In genomic region chr7:139231513-139232376, GRCh38 we compare ENCODE assay signal across 8 cellular contexts. TPM values are rescaled to one million over a fixed set of nuclear protein-coding genes. Genes with fewer than 3 reads are reported as not detected.
DNase-seq lines count a peak whose midpoint lies in the region; ATAC-seq and TF ChIP-seq lines count a peak whose summit lies in the region.

No MANE protein-coding gene starts in this region.

- peak overlapping the region; percentile 100 for H3K4me3 Mint-ChIP-seq in CD14-positive monocyte

- ATAC-seq in GM19043 (IDR thresholded peaks at IDR 0.05; ENCODE audit: low read depth, unreplicated experiment): peak; percentile 18
- peak; percentile 34 for ATAC-seq in HG03175 (IDR thresholded peaks at IDR 0.05; ENCODE audit: unreplicated experiment)
- ATAC-seq in gastrocnemius medialis: peak; percentile 45 to 55

- peaks cover 2 to 3% of the 10 kb centered on the region in 2 donors for H3K36me3 Mint-ChIP-seq in CD14-positive monocyte

- in situ Hi-C loops in SK-MEL-5 (cut with HindIII; ENCODE audit: low pct_unique_long_range_greater_than_20kb, low sequenced_read_pairs) (no loop called here), gastrocnemius medialis (cut with MboI; ENCODE audit: low sequenced_read_pairs in 4 of 4) (loop anchor here in 1 of 4 donors (25.0 kb wide), 1 partner anchor 506 kb away; no protein-coding TSS in a partner anchor)

- WGBS in iPS DF 6.9 (ENCODE audit: insufficient coverage, insufficient read length): no CpG with 5 or more reads among the region's 101 CpGs

- H3K4me3 ChIP-seq in ascending aorta (peak overlapping the region; percentile 88 to 96), iPS DF 6.9 (ENCODE audit: low read length) (peak overlapping the region; percentile 75), gastrocnemius medialis (peak overlapping the region; percentile 83 to 99 (median 92))

- H3K9me3 Mint-ChIP-seq in CD14-positive monocyte: no peaks in the 10 kb centered on the region

- peak overlapping the region in 6 of 7 donors; percentile 54 to 98 (median 96) for H3K27ac Mint-ChIP-seq in CD14-positive monocyte

- H3K4me1 ChIP-seq in ascending aorta: peaks cover 3 to 13% of the 10 kb centered on the region in 2 donors
- no peaks in the 10 kb centered on the region for H3K4me1 ChIP-seq in iPS DF 6.9 (ENCODE audit: control insufficient read depth, insufficient read depth, low read length)
- peaks cover 39 to 48% of the 10 kb centered on the region in 2 donors for H3K4me1 ChIP-seq in gastrocnemius medialis

- TF ChIP-seq CTCF in CD14-positive monocyte (IDR thresholded peaks at IDR 0.05) (no peak), ascending aorta (IDR thresholded peaks at IDR 0.05) (no peak), gastrocnemius medialis (IDR thresholded peaks at IDR 0.05 in 4 of 5, conservative IDR thresholded peaks at IDR 0.05 in 1 of 5) (no peak)

- H3K36me3 ChIP-seq in ascending aorta: peaks cover 0 to under 1% of the 10 kb centered on the region in 2 donors
- H3K36me3 ChIP-seq in iPS DF 6.9 (ENCODE audit: control insufficient read depth, insufficient read depth, low read length): no peaks in the 10 kb centered on the region
- no peaks in the 10 kb centered on the region for H3K36me3 ChIP-seq in gastrocnemius medialis

- intact Hi-C loops in CD14-positive monocyte (cut with micrococcal nuclease): loop anchor here (5.0 to 10.0 kb wide), 3 partner anchors 97 to 111 kb away; partner anchors contain the start of gene FMC1 (in 1 of the 2)
- intact Hi-C loops in ascending aorta (cut with DNase I): loop anchor here (1.0 to 2.0 kb wide), 4 partner anchors 99 to 771 kb away; partner anchors contain the start of genes FMC1 and TRIM24
- intact Hi-C loops in gastrocnemius medialis (cut with DNase I; ENCODE audit: low total_unique reads): loop anchor here (1.0 to 5.0 kb wide), 3 partner anchors 99 to 126 kb away; partner anchors contain the start of genes FMC1 and LUC7L2

- TF ChIP-seq POLR2A in gastrocnemius medialis (IDR thresholded peaks at IDR 0.05): no peak

- DNase-seq in CD14-positive monocyte (ENCODE audit: low spot score) (no peak), SK-MEL-5 (ENCODE audit: low read depth, low spot score) (peak; percentile 27), ascending aorta (ENCODE audit: low spot score in 2 of 2) (no peak), iPS DF 6.9 (ENCODE audit: low read depth, low spot score) (peak; percentile 1), gastrocnemius medialis (peak in 1 of 2 donors; percentile 7), NCI-H1930 (lab: John Stamatoyannopoulos, UW) (no peak)

- H3K27ac ChIP-seq in ascending aorta: peak overlapping the region; percentile 95 to 96
- no peak overlapping the region for H3K27ac ChIP-seq in iPS DF 6.9 (ENCODE audit: low read length)
- H3K27ac ChIP-seq in gastrocnemius medialis: peak overlapping the region; percentile 88 to 99 (median 96)

- H3K27me3 Mint-ChIP-seq in CD14-positive monocyte (ENCODE audit: low read depth in 3 of 3): peaks cover 0 to 6% (median 0%) of the 10 kb centered on the region in 3 donors

- H3K9me3 ChIP-seq in ascending aorta: no peaks in the 10 kb centered on the region
- no peaks in the 10 kb centered on the region for H3K9me3 ChIP-seq in iPS DF 6.9 (ENCODE audit: control insufficient read depth, insufficient read depth, low read length)
- no peaks in the 10 kb centered on the region for H3K9me3 ChIP-seq in gastrocnemius medialis

- H3K27me3 ChIP-seq in ascending aorta: no peaks in the 10 kb centered on the region
- no peaks in the 10 kb centered on the region for H3K27me3 ChIP-seq in iPS DF 6.9 (ENCODE audit: control insufficient read depth, insufficient read depth, low read length)
- H3K27me3 ChIP-seq in gastrocnemius medialis: no peaks in the 10 kb centered on the region

- H3K4me1 Mint-ChIP-seq in CD14-positive monocyte: peaks cover 25% of the 10 kb centered on the region

RNA-seq across cellular contexts. Expression of gene UBN2, which starts 0.7 kb away (rescaled TPM):
- 1 to 10 TPM in 1 of 2 donors, under 1 TPM in 1; 0.80 to 1.6 TPM for polyA plus RNA-seq in CD14-positive monocyte
- 4.5 and 5.4 TPM in 2 replicates for total RNA-seq in SK-MEL-5 (2014; rRNA removed; shearing (Covaris generic))
- polyA plus RNA-seq in SK-MEL-5 (2015; cell fraction: cytosol; rRNA removed): 2.8 and 4.7 TPM in 2 replicates
- polyA plus RNA-seq in SK-MEL-5 (2015; cell fraction: nucleus; rRNA removed): 13.8 and 14.2 TPM in 2 replicates
- total RNA-seq in ascending aorta: 3.7 TPM
- total RNA-seq in gastrocnemius medialis: 10 to 100 TPM; 12.0 to 24.8 (median 17.2) TPM

Comparison
In these comparisons a context has a peak if more than half of its experiments do, and no peak if none do; other contexts are left out.
1. DNase-seq: peak in SK-MEL-5 (single experiment) and iPS DF 6.9 (single experiment); none in CD14-positive monocyte (single experiment), ascending aorta (0 of 2) and NCI-H1930 (0 of 2).
2. Peak in every context shown above with its lines, with median percentiles within 50 percentile points of each other: ATAC-seq and H3K4me3 ChIP-seq.